11 cellular contexts compared by ENCODE assay signal in genomic region chr17:4970273-4970672, GRCh38. TPM values are rescaled to one million over a fixed set of nuclear protein-coding genes. Genes with fewer than 3 reads are reported as not detected.
DNase-seq lines count a peak whose midpoint lies in the region; ATAC-seq, FAIRE-seq and TF ChIP-seq lines count a peak whose summit lies in the region.
"Had no signal": no experiment of that assay in that cellular context is flagged by ENCODE, and none has a peak within 500 bp of the region (broad histone marks: within the 10 kb centered on the region; RNA-seq: fewer than 3 reads in every experiment).

No MANE protein-coding gene starts in this region.

- POLR2A ChIA-PET in CD4-positive, alpha-beta memory T cell (lab: Charles Lee; ENCODE audit: partially characterized antibody), result interaction anchor here (1.0 to 27.9 kb wide), 7 partner anchors 10 to 71 kb away, joined by 3 to 973 read pairs (median 4); partner anchors contain the start of genes C17orf107, CAMTA2, ENO3 and PFN1
- POLR2A ChIA-PET in Panc1 (lab: Charles Lee) (no interaction called here), OCI-LY7 (lab: Charles Lee) (interaction anchor here (0.7 to 6.0 kb wide), 2 partner anchors 18 to 66 kb away, joined by 3 to 51 read pairs; partner anchors contain the start of gene ENO3)

- no peak overlapping the region for H3K4me2 ChIP-seq in OCI-LY7 (ENCODE audit: low read length)

- H3K4me1 Mint-ChIP-seq in CD4-positive, alpha-beta memory T cell, result peaks cover 12 to 30% (median 25%) of the 10 kb centered on the region in 4 donors
- H3K4me1 Mint-ChIP-seq in glutamatergic neuron (ENCODE audit: low read depth, unreplicated experiment), result peaks cover 22% of the 10 kb centered on the region

- CTCF ChIA-PET in CD4-positive, alpha-beta memory T cell (lab: Charles Lee; ENCODE audit: partially characterized antibody), result interaction anchor here (1.5 to 4.0 kb wide), 6 partner anchors 11 to 91 kb away, joined by 3 to 20 read pairs (median 10); partner anchors contain the start of genes CHRNE, RNF167 and SLC25A11
- CTCF ChIA-PET in Panc1 (lab: Charles Lee), result no interaction called here
- CTCF ChIA-PET in OCI-LY7 (lab: Charles Lee; ENCODE audit: unreplicated experiment), result interaction anchor here (0.5 kb wide), 1 partner anchor 77 kb away, joined by 3 read pairs; no protein-coding TSS in a partner anchor

- intact Hi-C loops in CD4-positive, alpha-beta memory T cell (cut with micrococcal nuclease), result no loop called here
- intact Hi-C loops in Panc1 (cut with micrococcal nuclease; ENCODE audit: unreplicated experiment) (no loop called here), gastrocnemius medialis (cut with DNase I; ENCODE audit: low total_unique reads) (no loop called here), OCI-LY7 (cut with micrococcal nuclease; ENCODE audit: unreplicated experiment) (no loop called here)

- H2AFZ ChIP-seq in OCI-LY7 (ENCODE audit: low read length), result no peak overlapping the region

- peaks cover 27% of the 10 kb centered on the region for H3K36me3 ChIP-seq in CD4-positive, alpha-beta memory T cell (ENCODE audit: insufficient read depth, low read length)
- H3K36me3 ChIP-seq in Panc1 (ENCODE audit: control insufficient read depth, insufficient read depth, low read length) (no peaks in the 10 kb centered on the region), gastrocnemius medialis (peaks cover 0 to 36% of the 10 kb centered on the region in 2 donors), OCI-LY7 (ENCODE audit: insufficient read depth, low read length) (peaks cover 29% of the 10 kb centered on the region)

- no peak for TF ChIP-seq POLR2A in gastrocnemius medialis (IDR thresholded peaks at IDR 0.05)

- H3K27me3 Mint-ChIP-seq in CD4-positive, alpha-beta memory T cell, result no peaks in the 10 kb centered on the region
- H3K27me3 Mint-ChIP-seq in glutamatergic neuron (ENCODE audit: unreplicated experiment), result peaks cover 30% of the 10 kb centered on the region
- H3K27me3 Mint-ChIP-seq: stimulated activated naive CD8-positive, alpha-beta T cell treated with anti-CD3 and anti-CD28 coated beads, Interleukin-15, Interleukin-2, amounts not matched to agents 100 ng/mL and 50 ng/mL, for 24 hours had no signal

- no peaks in the 10 kb centered on the region for H3K9me2 ChIP-seq in OCI-LY7 (ENCODE audit: insufficient read depth, low read length)

- peaks cover 22% of the 10 kb centered on the region; the same call in 1 of the 2 replicates for H3K79me2 ChIP-seq in OCI-LY7 (ENCODE audit: insufficient read depth, low read depth, low read length)

- no peaks in the 10 kb centered on the region for H3K27me3 ChIP-seq in CD4-positive, alpha-beta memory T cell (ENCODE audit: insufficient read depth, low read length)
- H3K27me3 ChIP-seq in Panc1 (ENCODE audit: control insufficient read depth, insufficient read depth, low read length), result no peaks in the 10 kb centered on the region
- no peaks in the 10 kb centered on the region for H3K27me3 ChIP-seq in gastrocnemius medialis

- H3K9me3 Mint-ChIP-seq in CD4-positive, alpha-beta memory T cell, result no peaks in the 10 kb centered on the region
- H3K9me3 Mint-ChIP-seq in glutamatergic neuron (ENCODE audit: unreplicated experiment), result peaks cover 7% of the 10 kb centered on the region
- H3K9me3 Mint-ChIP-seq: stimulated activated naive CD8-positive, alpha-beta T cell treated with anti-CD3 and anti-CD28 coated beads, Interleukin-15, Interleukin-2, amounts not matched to agents 100 ng/mL and 50 ng/mL, for 24 hours had no signal

- H3K36me3 Mint-ChIP-seq in CD4-positive, alpha-beta memory T cell, result peaks cover 40 to 44% of the 10 kb centered on the region in 2 donors
- peaks cover 2% of the 10 kb centered on the region for H3K36me3 Mint-ChIP-seq in glutamatergic neuron (ENCODE audit: unreplicated experiment)

- H3K27ac ChIP-seq in CD4-positive, alpha-beta memory T cell (ENCODE audit: low read depth, low read length), result no peak overlapping the region
- peak overlapping the region; percentile 97; the same call in 1 of the 2 replicates for H3K27ac ChIP-seq in Panc1 (ENCODE audit: low read length)
- peak overlapping the region; percentile 88 to 94 (median 92) for H3K27ac ChIP-seq in gastrocnemius medialis
- H3K27ac ChIP-seq in OCI-LY7 (ENCODE audit: low read depth, low read length, poor library complexity, severe bottlenecking), result no peak overlapping the region

- no peak for DNase-seq in CD4-positive, alpha-beta memory T cell
- DNase-seq in Panc1 (ENCODE audit: low read depth, low spot score) (no peak), glutamatergic neuron (no peak), gastrocnemius medialis (no peak), OCI-LY7 (ENCODE audit: low spot score) (no peak), NCI-H1436 (lab: John Stamatoyannopoulos, UW) (no peak), frontal cortex (ENCODE audit: low spot score in 2 of 2) (no peak)
- DNase-seq: activated CD4-positive, CD25-positive, alpha-beta regulatory T cell treated with anti-CD3 and anti-CD28 coated beads, Interleukin-2, amount 50 U/mL, for 72 hours had no signal

- in situ Hi-C loops in Panc1 (cut with HindIII; ENCODE audit: low pct_unique_long_range_greater_than_20kb, low sequenced_read_pairs), result no loop called here
- in situ Hi-C loops in gastrocnemius medialis (cut with MboI; ENCODE audit: low sequenced_read_pairs in 4 of 4), result no loop called here

- H3K4me1 ChIP-seq in CD4-positive, alpha-beta memory T cell (ENCODE audit: insufficient read depth, low read length), result peaks cover 28% of the 10 kb centered on the region
- H3K4me1 ChIP-seq in Panc1 (ENCODE audit: control insufficient read depth, insufficient read depth, low read length), result peaks cover 15% of the 10 kb centered on the region
- peaks cover 55 to 65% of the 10 kb centered on the region in 2 donors for H3K4me1 ChIP-seq in gastrocnemius medialis
- peaks cover 23% of the 10 kb centered on the region for H3K4me1 ChIP-seq in OCI-LY7 (ENCODE audit: insufficient read depth, low read length, poor library complexity, severe bottlenecking)

- H3K27ac Mint-ChIP-seq in CD4-positive, alpha-beta memory T cell, result peak overlapping the region in 3 of 7 donors; percentile 46 to 81 (median 76)
- H3K27ac Mint-ChIP-seq in glutamatergic neuron (ENCODE audit: unreplicated experiment), result no peak overlapping the region
- H3K27ac Mint-ChIP-seq: stimulated activated naive CD8-positive, alpha-beta T cell treated with anti-CD3 and anti-CD28 coated beads, Interleukin-15, Interleukin-2, amounts not matched to agents 100 ng/mL and 50 ng/mL, for 24 hours had no signal

- TF ChIP-seq CTCF in Panc1 (IDR thresholded peaks at IDR 0.05) (no peak), glutamatergic neuron (IDR thresholded peaks at IDR 0.05; ENCODE audit: partially characterized antibody, unreplicated experiment) (no peak), gastrocnemius medialis (IDR thresholded peaks at IDR 0.05 in 4 of 5, conservative IDR thresholded peaks at IDR 0.05 in 1 of 5) (no peak), OCI-LY7 (conservative IDR thresholded peaks at IDR 0.05; ENCODE audit: low read length) (no peak)

- H3K9me3 ChIP-seq in CD4-positive, alpha-beta memory T cell (ENCODE audit: control insufficient read depth in 1 of 2, low read length in 2 of 2), result no peaks in the 10 kb centered on the region
- H3K9me3 ChIP-seq in Panc1 (ENCODE audit: control insufficient read depth, insufficient read depth, low read depth, low read length) (no peaks in the 10 kb centered on the region), gastrocnemius medialis (no peaks in the 10 kb centered on the region), OCI-LY7 (ENCODE audit: low read length) (no peaks in the 10 kb centered on the region)
- H3K9me3 ChIP-seq: Caco-2 had no signal

- FAIRE-seq in frontal cortex (lab: Jason Lieb, UNC), result no peak
- FAIRE-seq: GM18507 had no signal

- no peak overlapping the region for H3K4me3 ChIP-seq in CD4-positive, alpha-beta memory T cell (ENCODE audit: low read length in 2 of 2)
- H3K4me3 ChIP-seq in Panc1 (ENCODE audit: low read depth in 2 of 2, low read length in 2 of 2), result no peak overlapping the region
- H3K4me3 ChIP-seq in gastrocnemius medialis, result no peak overlapping the region
- H3K4me3 ChIP-seq in OCI-LY7 (ENCODE audit: low read depth, low read length, poor library complexity, severe bottlenecking), result no peak overlapping the region

- ATAC-seq in Panc1 (no peak), gastrocnemius medialis (no peak)

- no peaks in the 10 kb centered on the region for H4K20me1 ChIP-seq in OCI-LY7 (ENCODE audit: insufficient read depth, low read length)

- BruUV-seq in Panc1 (replicated peaks; lab: Mats Ljungman, UMichigan) (no TSS peak), OCI-LY7 (replicated peaks; lab: Mats Ljungman, UMichigan) (no TSS peak)

- H3K4me3 Mint-ChIP-seq in CD4-positive, alpha-beta memory T cell, result peak overlapping the region in 5 of 8 donors; percentile 5 to 53 (median 51)
- peak overlapping the region; percentile 46 for H3K4me3 Mint-ChIP-seq in glutamatergic neuron (ENCODE audit: unreplicated experiment)
- H3K4me3 Mint-ChIP-seq: stimulated activated naive CD8-positive, alpha-beta T cell treated with anti-CD3 and anti-CD28 coated beads, Interleukin-15, Interleukin-2, amounts not matched to agents 100 ng/mL and 50 ng/mL, for 24 hours had no signal

RNA-seq across cellular contexts. Expression of gene SPAG7, which starts 2.7 kb away (rescaled TPM):
- total RNA-seq in CD4-positive, alpha-beta memory T cell, result 10 to 100 TPM; 36.7 to 38.4 TPM
- polyA plus RNA-seq in CD4-positive, alpha-beta memory T cell, result 100 to 1,000 TPM in 1 of 2 donors, 10 to 100 TPM in 1; 94.1 to 133 TPM
- 43.4 TPM for total RNA-seq in Panc1 (2021; ENCODE audit: unreplicated experiment)
- 58.5 TPM for polyA plus RNA-seq in Panc1 (2012; ENCODE audit: insufficient read length)
- 69.6 TPM for total RNA-seq in glutamatergic neuron (ENCODE audit: unreplicated experiment)
- 100 to 1,000 TPM in 1 of 4 donors, 10 to 100 TPM in 3; 78.6 to 114 (median 91.0) TPM for total RNA-seq in gastrocnemius medialis
- 53.2 and 54.4 TPM in 2 replicates for total RNA-seq in OCI-LY7 (2014; rRNA removed; shearing (Covaris generic))
- 58.9 and 67.7 TPM in 2 replicates for total RNA-seq in OCI-LY7 (2022)
- total RNA-seq in frontal cortex, result 27.7 TPM

RNA-seq across cellular contexts. Expression of gene CAMTA2, which starts 17.2 kb away (rescaled TPM):
- total RNA-seq in CD4-positive, alpha-beta memory T cell, result 10 to 100 TPM; 63.0 to 84.8 TPM
- polyA plus RNA-seq in CD4-positive, alpha-beta memory T cell, result 10 to 100 TPM in 1 of 2 donors, 1 to 10 TPM in 1; 4.6 to 25.4 TPM
- total RNA-seq in Panc1 (2021; ENCODE audit: unreplicated experiment) (22.7 TPM), glutamatergic neuron (ENCODE audit: unreplicated experiment) (61.4 TPM), gastrocnemius medialis (10 to 100 TPM; 19.1 to 46.4 (median 36.4) TPM), OCI-LY7 (2022) (44.3 and 53.4 TPM in 2 replicates), frontal cortex (3.3 TPM)
- 32.8 TPM for polyA plus RNA-seq in Panc1 (2012; ENCODE audit: insufficient read length)
- total RNA-seq in OCI-LY7 (2014; rRNA removed; shearing (Covaris generic)), result 8.7 and 9.7 TPM in 2 replicates

RNA-seq across cellular contexts. Expression of gene ENO3, which starts 19.4 kb away (rescaled TPM):
- 10 to 100 TPM; 16.2 to 21.8 TPM for total RNA-seq in CD4-positive, alpha-beta memory T cell
- polyA plus RNA-seq in CD4-positive, alpha-beta memory T cell, result 1 to 10 TPM; 1.5 to 2.4 TPM
- 23.4 TPM for total RNA-seq in Panc1 (2021; ENCODE audit: unreplicated experiment)
- polyA plus RNA-seq in Panc1 (2012; ENCODE audit: insufficient read length), result 45.8 TPM
- total RNA-seq in glutamatergic neuron (ENCODE audit: unreplicated experiment), result 62.1 TPM
- total RNA-seq in gastrocnemius medialis, result 1,000 to 10,000 TPM; 1,434 to 5,473 (median 3,204) TPM
- 14.6 and 24.6 TPM in 2 replicates for total RNA-seq in OCI-LY7 (2014; rRNA removed; shearing (Covaris generic))
- 79.4 and 80.4 TPM in 2 replicates for total RNA-seq in OCI-LY7 (2022)
- total RNA-seq in frontal cortex, result 0.82 TPM

RNA-seq across cellular contexts. Expression of gene PFN1, which starts 21.9 kb away (rescaled TPM):
- total RNA-seq in CD4-positive, alpha-beta memory T cell, result 100 to 1,000 TPM; 560 to 585 TPM
- 1,000 to 10,000 TPM; 2,226 to 2,605 TPM for polyA plus RNA-seq in CD4-positive, alpha-beta memory T cell
- 1,074 TPM for total RNA-seq in Panc1 (2021; ENCODE audit: unreplicated experiment)
- polyA plus RNA-seq in Panc1 (2012; ENCODE audit: insufficient read length), result 3,457 TPM
- 356 TPM for total RNA-seq in glutamatergic neuron (ENCODE audit: unreplicated experiment)
- total RNA-seq in gastrocnemius medialis, result 100 to 1,000 TPM; 304 to 750 (median 599) TPM
- total RNA-seq in OCI-LY7 (2014; rRNA removed; shearing (Covaris generic)), result 1,053 and 1,272 TPM in 2 replicates
- total RNA-seq in OCI-LY7 (2022), result 950 and 1,053 TPM in 2 replicates
- total RNA-seq in frontal cortex, result 69.3 TPM

RNA-seq across cellular contexts. Expression of gene INCA1, which starts 27.0 kb away (rescaled TPM):
- under 1 TPM; 0.36 to 0.67 TPM for total RNA-seq in CD4-positive, alpha-beta memory T cell
- polyA plus RNA-seq in CD4-positive, alpha-beta memory T cell, result under 1 TPM; 0.26 to 0.71 TPM
- total RNA-seq in Panc1 (2021; ENCODE audit: unreplicated experiment), result 1.7 TPM
- polyA plus RNA-seq in Panc1 (2012; ENCODE audit: insufficient read length), result 4.4 TPM
- total RNA-seq in glutamatergic neuron (ENCODE audit: unreplicated experiment), result 0.44 TPM
- 1 to 10 TPM; 1.9 to 5.7 (median 4.3) TPM for total RNA-seq in gastrocnemius medialis
- total RNA-seq in OCI-LY7 (2014; rRNA removed; shearing (Covaris generic)), result not detected in 2 replicates
- total RNA-seq in OCI-LY7 (2022), result 0.82 and 1.2 TPM in 2 replicates
- total RNA-seq in frontal cortex, result not detected

Comparison
In these comparisons a context has a peak if more than half of its experiments do, and no peak if none do; other contexts are left out.
1. H3K27ac ChIP-seq: peak in Panc1 (single experiment) and gastrocnemius medialis (4 of 4); none in CD4-positive, alpha-beta memory T cell (single experiment) and OCI-LY7 (single experiment).
2. RNA of gene ENO3, which starts 19.4 kb away (total RNA-seq): 1,434 to 5,473 TPM in gastrocnemius medialis; 14.6 to 80.4 TPM in OCI-LY7, 62.1 TPM in glutamatergic neuron (single experiment), 23.4 TPM in Panc1 (single experiment), 16.2 to 21.8 TPM in CD4-positive, alpha-beta memory T cell and 0.82 TPM in frontal cortex (single experiment); every median in the first group is over 10 times any median in the second.